In genomic region chr11:111531156-111531555, GRCh38 we compare ENCODE assay signal across 1 cellular context.
A peak's percentile ranks its signal among the peaks of the same experiment; 100 is the strongest.
TF ChIP-seq lines count a peak whose summit lies in the region.

No MANE protein-coding gene starts in this region.

TF ChIP-seq in SK-N-SH, 30 proteins besides CTCF, POLR2A, EP300 and RAD21:
- no peak for TF ChIP-seq ELF1 (IDR thresholded peaks at IDR 0.05)
- TF ChIP-seq EZH2phosphoT487 (IDR thresholded peaks at IDR 0.05; ENCODE audit: borderline replicate concordance, low read depth), result no peak
- no peak for TF ChIP-seq YY1 (IDR thresholded peaks at IDR 0.05; ENCODE audit: low read depth)
- TF ChIP-seq JUND (IDR thresholded peaks at IDR 0.05), result 0 out of 2 replicates have a peak, but pooled peaks have one; percentile 6
- no peak for TF ChIP-seq REST (IDR thresholded peaks at IDR 0.05; ENCODE audit: low read depth, low read length)
- TF ChIP-seq ZBTB33 (IDR thresholded peaks at IDR 0.05; ENCODE audit: borderline replicate concordance, low read depth), result no peak
- TF ChIP-seq USF1 (IDR thresholded peaks at IDR 0.05; ENCODE audit: borderline replicate concordance, low read depth), result no peak
- TF ChIP-seq RCOR1 (IDR thresholded peaks at IDR 0.05; ENCODE audit: low read length), result no peak
- TF ChIP-seq FOSL2 (IDR thresholded peaks at IDR 0.05; ENCODE audit: borderline replicate concordance, low read depth), result peak; percentile 28; the same call in 1 of the 2 replicates
- TF ChIP-seq SMC3 (IDR thresholded peaks at IDR 0.05; ENCODE audit: low read depth, low read length), result no peak
- TF ChIP-seq TAF1 (IDR thresholded peaks at IDR 0.05; ENCODE audit: borderline replicate concordance, low read depth, low read length), result no peak
- peak; percentile 28; the same call in 1 of the 2 replicates for TF ChIP-seq TCF12 (IDR thresholded peaks at IDR 0.05)
- TF ChIP-seq SIN3A (IDR thresholded peaks at IDR 0.05; ENCODE audit: borderline replicate concordance, low read depth, low read length), result no peak
